Comparison of ENCODE assay signal across 11 cellular contexts in genomic region chr2:61885896-61886603, GRCh38. TPM values are rescaled to one million over a fixed set of nuclear protein-coding genes. Genes with fewer than 3 reads are reported as not detected.
DNase-seq lines count a peak whose midpoint lies in the region; ATAC-seq, FAIRE-seq and TF ChIP-seq lines count a peak whose summit lies in the region.
"Had no signal": no experiment of that assay in that cellular context is flagged by ENCODE, and none has a peak within 500 bp of the region (broad histone marks: within the 10 kb centered on the region; RNA-seq: fewer than 3 reads in every experiment).

No MANE protein-coding gene starts in this region.

- H3K27ac ChIP-seq in A549: no peak overlapping the region

- TF ChIP-seq EP300 in A549 (IDR thresholded peaks at IDR 0.05): no peak

- POLR2A ChIA-PET in A549 (lab: Yijun Ruan, JAX): interaction anchor here (0.6 to 1.6 kb wide), 3 partner anchors 40 to 347 kb away, joined by 3 to 4 read pairs (median 3); partner anchors contain the start of gene XPO1
- POLR2A ChIA-PET in activated CD4-positive, alpha-beta memory T cell treated with anti-CD3 and anti-CD28 coated beads for 36 hours (lab: Charles Lee): interaction anchor here (1.0 to 1.1 kb wide), 2 partner anchors 15 to 122 kb away, joined by 3 read pairs; no protein-coding TSS in a partner anchor

- TF ChIP-seq CTCF in A549 (IDR thresholded peaks at IDR 0.05): no peak

- peaks cover 23% of the 10 kb centered on the region for H3K36me3 ChIP-seq in iPS-15b (ENCODE audit: control insufficient read depth, insufficient read depth, low read length)

- H3K9me3 ChIP-seq in A549 (no peaks in the 10 kb centered on the region), iPS-15b (ENCODE audit: control insufficient read depth, insufficient read depth, low read length) (no peaks in the 10 kb centered on the region)

- H3K4me2 ChIP-seq in A549: peak overlapping the region; percentile 83

- intact Hi-C loops in activated CD4-positive, alpha-beta memory T cell treated with anti-CD3 and anti-CD28 coated beads for 36 hours (cut with micrococcal nuclease): loop anchor here (5.0 to 10.0 kb wide), 3 partner anchors 124 to 1956 kb away; partner anchors contain the start of gene UGP2

- no peak for TF ChIP-seq RAD21 in A549 (conservative IDR thresholded peaks at IDR 0.05 in 1 of 2, IDR thresholded peaks at IDR 0.05 in 1 of 2)

- no peak overlapping the region for H3K9ac ChIP-seq in iPS-15b (ENCODE audit: low read depth, low read length)

- H3K4me3 ChIP-seq in A549 (peak overlapping the region; percentile 88), iPS-15b (ENCODE audit: low read depth, low read length) (peak overlapping the region; percentile 64)

- peak overlapping the region; percentile 99 for H3K4me3 Mint-ChIP-seq in activated CD4-positive, alpha-beta memory T cell treated with anti-CD3 and anti-CD28 coated beads for 36 hours

- H3K27ac Mint-ChIP-seq in activated CD4-positive, alpha-beta memory T cell treated with anti-CD3 and anti-CD28 coated beads for 36 hours: peak overlapping the region; percentile 99

- H3K27me3 Mint-ChIP-seq in activated CD4-positive, alpha-beta memory T cell treated with anti-CD3 and anti-CD28 coated beads for 36 hours: no peaks in the 10 kb centered on the region

- DNase-seq in A549 (ENCODE audit: low read depth in 1 of 2, low spot score in 1 of 2) (no peak), ELF-1 (ENCODE audit: low read depth, low spot score) (peak; percentile 9), NCI-H226 (no peak), retina (no peak)
- DNase-seq in activated CD4-positive, alpha-beta memory T cell treated with anti-CD3 and anti-CD28 coated beads for 36 hours: no peak
- DNase-seq: activated gamma-delta T cell, left ventricle myocardium superior, SIG-M5 had no signal

- ATAC-seq in A549 (no peak), GM18498 (IDR thresholded peaks at IDR 0.05; ENCODE audit: unreplicated experiment) (no peak), HG03135 (IDR thresholded peaks at IDR 0.05; ENCODE audit: unreplicated experiment) (no peak)
- ATAC-seq: left ventricle myocardium superior had no signal

- H3K36me3 Mint-ChIP-seq in activated CD4-positive, alpha-beta memory T cell treated with anti-CD3 and anti-CD28 coated beads for 36 hours: peaks cover 43% of the 10 kb centered on the region

- CTCF ChIA-PET in A549 (lab: Yijun Ruan, JAX): interaction anchor here (0.7 to 1.6 kb wide), 3 partner anchors 15 to 188 kb away, joined by 3 read pairs; no protein-coding TSS in a partner anchor
- CTCF ChIA-PET in activated CD4-positive, alpha-beta memory T cell treated with anti-CD3 and anti-CD28 coated beads for 36 hours (lab: Charles Lee): interaction anchor here (1.4 kb wide), 1 partner anchor 19 kb away, joined by 4 read pairs; the partner anchor contains the start of gene COMMD1

- peaks cover 27% of the 10 kb centered on the region for H3K4me1 ChIP-seq in A549
- H3K4me1 ChIP-seq in iPS-15b (ENCODE audit: control insufficient read depth, insufficient read depth, low read length): peaks cover 2% of the 10 kb centered on the region

- TF ChIP-seq POLR2A in A549 (IDR thresholded peaks at IDR 0.05; ENCODE audit: low read length): no peak

- no peaks in the 10 kb centered on the region for H3K9me3 Mint-ChIP-seq in activated CD4-positive, alpha-beta memory T cell treated with anti-CD3 and anti-CD28 coated beads for 36 hours

- FAIRE-seq in A549 (lab: Jason Lieb, UNC): no peak

- WGBS in A549 (ENCODE audit: missing lambda C conversion rate): 86% methylated on average over 18 of the region's 18 CpGs

- H3K4me1 Mint-ChIP-seq in activated CD4-positive, alpha-beta memory T cell treated with anti-CD3 and anti-CD28 coated beads for 36 hours (ENCODE audit: low read depth): peaks cover 26% of the 10 kb centered on the region

- H3K27me3 ChIP-seq in iPS-15b (ENCODE audit: control insufficient read depth, insufficient read depth, low read length): no peaks in the 10 kb centered on the region

TF ChIP-seq in A549, 52 proteins besides CTCF, POLR2A, EP300 and RAD21:
- TF ChIP-seq TP53 (CRISPR knock-in tag; IDR thresholded peaks at IDR 0.05): peak; percentile 57; the same call in 1 of the 2 replicates
- TF ChIP-seq RCOR1 (IDR thresholded peaks at IDR 0.05; ENCODE audit: low read depth, low read length): no peak

RNA-seq across cellular contexts. Expression of gene CCT4, which starts 2.4 kb away (rescaled TPM):
- polyA plus RNA-seq in A549 (2011; rRNA removed) (307 and 352 TPM in 2 replicates), A549 (2017; fragmentation: RNase III; extraction: RNeasy Plus Mini Kit Qiagen cat#74134 plus additional on column Dnase treatment) (355 to 405 TPM (median 361 TPM) in 3 replicates)
- polyA plus RNA-seq in A549 (2012; cell fraction: cytosol; rRNA removed): 149 TPM in 2 replicates
- 89.2 and 112 TPM in 2 replicates for polyA plus RNA-seq in A549 (2012; cell fraction: nucleus; rRNA removed)
- polyA minus RNA-seq in A549 (2011; rRNA and poly(A)+ RNA removed): 102 and 120 TPM in 2 replicates
- 100 to 1,000 TPM; 345 to 352 TPM for total RNA-seq in activated CD4-positive, alpha-beta memory T cell treated with anti-CD3 and anti-CD28 coated beads for 36 hours

RNA-seq across cellular contexts. Expression of gene COMMD1, which starts 19.4 kb away (rescaled TPM):
- 53.9 and 54.1 TPM in 2 replicates for polyA plus RNA-seq in A549 (2011; rRNA removed)
- polyA plus RNA-seq in A549 (2012; cell fraction: cytosol; rRNA removed): 33.8 and 36.9 TPM in 2 replicates
- polyA plus RNA-seq in A549 (2012; cell fraction: nucleus; rRNA removed): 24.3 and 27.1 TPM in 2 replicates
- 57.3 to 63.5 TPM (median 62.0 TPM) in 3 replicates for polyA plus RNA-seq in A549 (2017; fragmentation: RNase III; extraction: RNeasy Plus Mini Kit Qiagen cat#74134 plus additional on column Dnase treatment)
- polyA minus RNA-seq in A549 (2011; rRNA and poly(A)+ RNA removed): 17.3 and 18.9 TPM in 2 replicates
- total RNA-seq in activated CD4-positive, alpha-beta memory T cell treated with anti-CD3 and anti-CD28 coated beads for 36 hours: 10 to 100 TPM; 33.0 to 33.8 TPM

RNA-seq across cellular contexts. Expression of gene FAM161A, which starts 32.2 kb away (rescaled TPM):
- polyA plus RNA-seq in A549 (2011; rRNA removed): 5.8 and 10.0 TPM in 2 replicates
- polyA plus RNA-seq in A549 (2012; cell fraction: cytosol; rRNA removed): 1.2 and 1.3 TPM in 2 replicates
- 1.3 and 2.7 TPM in 2 replicates for polyA plus RNA-seq in A549 (2012; cell fraction: nucleus; rRNA removed)
- 11.0 to 12.3 TPM (median 11.8 TPM) in 3 replicates for polyA plus RNA-seq in A549 (2017; fragmentation: RNase III; extraction: RNeasy Plus Mini Kit Qiagen cat#74134 plus additional on column Dnase treatment)
- 1.3 and 1.9 TPM in 2 replicates for polyA minus RNA-seq in A549 (2011; rRNA and poly(A)+ RNA removed)
- total RNA-seq in activated CD4-positive, alpha-beta memory T cell treated with anti-CD3 and anti-CD28 coated beads for 36 hours: 1 to 10 TPM; 5.5 to 7.0 TPM
